ENCODE assay signal across 18 cellular contexts in genomic region chr9:88523056-88523455, GRCh38. TPM values are rescaled to one million over a fixed set of nuclear protein-coding genes. Genes with fewer than 3 reads are reported as not detected.
DNase-seq lines count a peak whose midpoint lies in the region; ATAC-seq and TF ChIP-seq lines count a peak whose summit lies in the region.
"Had no signal": no experiment of that assay in that cellular context is flagged by ENCODE, and none has a peak within 500 bp of the region (broad histone marks: within the 10 kb centered on the region; RNA-seq: fewer than 3 reads in every experiment).

No MANE protein-coding gene starts in this region.

- H3K36me3 ChIP-seq in breast epithelium (no peaks in the 10 kb centered on the region), adipocyte (ENCODE audit: control insufficient read depth, insufficient read depth, low read length, severe bottlenecking) (no peaks in the 10 kb centered on the region)
- H3K36me3 ChIP-seq: right atrium auricular region had no signal

- POLR2A ChIA-PET in MCF 10A (lab: Yijun Ruan, JAX): interaction anchor here (0.6 kb wide), 1 partner anchor 136 kb away, joined by 4 read pairs; no protein-coding TSS in a partner anchor

- H3K4me3 ChIP-seq in breast epithelium: no peak overlapping the region
- no peak overlapping the region for H3K4me3 ChIP-seq in adipocyte (ENCODE audit: low read length)
- H3K4me3 ChIP-seq: GM12878, right atrium auricular region had no signal

- no peak for ATAC-seq in HG02885 (IDR thresholded peaks at IDR 0.05; ENCODE audit: poor library complexity, unreplicated experiment)
- ATAC-seq: CD8-positive, alpha-beta T cell; GM12878 had no signal

- H3K4me3 Mint-ChIP-seq in MCF 10A (ENCODE audit: unreplicated experiment): no peak overlapping the region
- H3K4me3 Mint-ChIP-seq: activated naive CD8-positive, alpha-beta T cell; CD8-positive, alpha-beta T cell; central memory CD8-positive, alpha-beta T cell had no signal

- H3K9me3 ChIP-seq in breast epithelium (no peaks in the 10 kb centered on the region), adipocyte (ENCODE audit: control insufficient read depth, low read length) (no peaks in the 10 kb centered on the region)
- H3K9me3 ChIP-seq: right atrium auricular region, SK-N-SH had no signal

- H3K27me3 Mint-ChIP-seq in MCF 10A (ENCODE audit: insufficient read depth, unreplicated experiment): no peaks in the 10 kb centered on the region

- no peak overlapping the region for H3K9ac ChIP-seq in adipocyte (ENCODE audit: low read length)
- H3K9ac ChIP-seq: SK-N-SH had no signal

- no peaks in the 10 kb centered on the region for H3K9me3 Mint-ChIP-seq in MCF 10A (ENCODE audit: unreplicated experiment)
- H3K9me3 Mint-ChIP-seq: CD8-positive, alpha-beta T cell; central memory CD8-positive, alpha-beta T cell had no signal

- no peak for TF ChIP-seq CTCF in MCF 10A (IDR thresholded peaks at IDR 0.05; ENCODE audit: unreplicated experiment)
- no peak for TF ChIP-seq CTCF in breast epithelium (IDR thresholded peaks at IDR 0.05)

- intact Hi-C loops in MCF 10A (cut with micrococcal nuclease): no loop called here
- intact Hi-C loops in breast epithelium (cut with DNase I; ENCODE audit: low total_unique reads): no loop called here

- TF ChIP-seq POLR2A in breast epithelium (IDR thresholded peaks at IDR 0.05): no peak

- H3K36me3 Mint-ChIP-seq in MCF 10A (ENCODE audit: insufficient read depth, unreplicated experiment): no peaks in the 10 kb centered on the region
- H3K36me3 Mint-ChIP-seq: activated naive CD8-positive, alpha-beta T cell; CD8-positive, alpha-beta T cell had no signal

- no TSS peak for BruUV-seq in MCF 10A (replicated peaks; lab: Mats Ljungman, UMichigan)

- H3K4me1 ChIP-seq in breast epithelium (peaks cover 0 to 6% of the 10 kb centered on the region in 2 donors), adipocyte (ENCODE audit: control insufficient read depth, insufficient read depth, low read length) (peaks cover 3% of the 10 kb centered on the region)
- H3K4me1 ChIP-seq: right atrium auricular region had no signal

- peak; percentile 41 for DNase-seq in MCF 10A (ENCODE audit: unreplicated experiment)
- DNase-seq in breast epithelium (ENCODE audit: low spot score in 2 of 2): no peak
- peak; percentile 16 for DNase-seq in adipocyte (ENCODE audit: low read depth)
- DNase-seq in kidney tubule cell (ENCODE audit: low spot score): peak; percentile 87
- no peak for DNase-seq in activated naive CD4-positive, alpha-beta T cell (lab: John Stamatoyannopoulos, UW)
- DNase-seq in putamen (ENCODE audit: low spot score): no peak
- DNase-seq in GM19240 (ENCODE audit: insufficient read length, low spot score): no peak
- DNase-seq: activated T-cell treated with anti-CD3 and anti-CD28 coated beads, Interleukin-2, amount 50 U/mL, for 1 hour; CD8-positive, alpha-beta T cell; Kasumi-1; NCI-H446 treated with DMSO at 0.1 percent for 48 hours; SK-N-SH had no signal

- H3K4me1 Mint-ChIP-seq in MCF 10A (ENCODE audit: insufficient read depth, unreplicated experiment): peaks cover 6% of the 10 kb centered on the region
- H3K4me1 Mint-ChIP-seq: central memory CD8-positive, alpha-beta T cell had no signal

- H3K27me3 ChIP-seq in breast epithelium: no peaks in the 10 kb centered on the region
- H3K27me3 ChIP-seq in adipocyte (replicated peaks; ENCODE audit: control insufficient read depth, insufficient read depth, low read length): peaks cover 5% of the 10 kb centered on the region
- H3K27me3 ChIP-seq: right atrium auricular region had no signal

- CTCF ChIA-PET in MCF 10A (lab: Yijun Ruan, JAX): no interaction called here

- H3K27ac Mint-ChIP-seq in MCF 10A (ENCODE audit: low read depth, unreplicated experiment): no peak overlapping the region
- H3K27ac Mint-ChIP-seq: activated naive CD8-positive, alpha-beta T cell; CD8-positive, alpha-beta T cell had no signal

- H3K27ac ChIP-seq in breast epithelium: peak overlapping the region in 1 of 2 donors; percentile 7
- H3K27ac ChIP-seq: 22Rv1, right atrium auricular region had no signal

RNA-seq across cellular contexts. Expression of gene NXNL2, which starts 11.9 kb away (rescaled TPM):
- total RNA-seq in MCF 10A (2022) (0.49 and 0.66 TPM in 2 replicates), breast epithelium (10 to 100 TPM in 2 of 3 donors, not detected in 1; 10.5 to 14.5 TPM)
- total RNA-seq: CD8-positive, alpha-beta T cell; GM12878; right atrium auricular region had no signal

Comparison
In these comparisons a context has a peak if more than half of its experiments do, and no peak if none do; other contexts are left out.
1. DNase-seq: peak in MCF 10A (single experiment), adipocyte (single experiment) and kidney tubule cell (single experiment); none in breast epithelium (0 of 2), activated naive CD4-positive, alpha-beta T cell (0 of 4), putamen (single experiment) and GM19240 (single experiment).